Comparison of ENCODE assay signal across 1 cellular context in genomic region chr15:75768526-75768925, GRCh38. TPM values are rescaled to one million over a fixed set of nuclear protein-coding genes. Genes with fewer than 3 reads are reported as not detected.
"Had no signal": no experiment of that assay in that cellular context is flagged by ENCODE, and none has a peak within 500 bp of the region (broad histone marks: within the 10 kb centered on the region; RNA-seq: fewer than 3 reads in every experiment).

No MANE protein-coding gene starts in this region.

RNA-seq across cellular contexts. Expression of gene CSPG4, which starts 55.9 kb away (rescaled TPM):
- total RNA-seq: naive thymus-derived CD8-positive, alpha-beta T cell had no signal
- polyA plus RNA-seq: naive thymus-derived CD8-positive, alpha-beta T cell had no signal
